ENCODE assay signal across 14 cellular contexts in genomic region chr16:75919664-75920063, GRCh38.
"Had no signal": no experiment of that assay in that cellular context is flagged by ENCODE, and none has a peak within 500 bp of the region (broad histone marks: within the 10 kb centered on the region; RNA-seq: fewer than 3 reads in every experiment).

No MANE protein-coding gene starts in this region.

- DNase-seq: activated CD4-positive, alpha-beta T cell treated with anti-CD3 and anti-CD28 coated beads for 48 hours; activated CD8-positive, alpha-beta T cell treated with anti-CD3 and anti-CD28 coated beads, Interleukin-2, amount 10 ng/mL, durations not matched to agents 7 days and 5 days; activated naive CD4-positive, alpha-beta T cell treated with anti-CD3 and anti-CD28 coated beads for 36 hours; brain microvascular endothelial cell; hippocampal formation; kidney glomerular epithelial cell; naive thymus-derived CD8-positive, alpha-beta T cell; right lobe of liver; spleen; stimulated activated CD4-positive, alpha-beta T cell treated with anti-CD3 and anti-CD28 coated beads, Interleukin-1b, Interleukin-23, amount 100 ng/mL, for 48 hours; stimulated activated naive B cell treated with anti-CD40 and anti-IgM and Interleukin-4, amounts not matched to agents 10 μg/mL and 1 μg/mL and 100 μg/mL, for 72 hours; T-helper 1 cell had no signal

- H3K4me3 ChIP-seq: right lobe of liver, spleen had no signal

- ATAC-seq: activated CD8-positive, alpha-beta T cell treated with anti-CD3 and anti-CD28 coated beads, Interleukin-2, amount 10 ng/mL, durations not matched to agents 7 days and 5 days; activated T-helper 17 cell treated with anti-CD3 and anti-CD28 coated beads, Interleukin-2, amount 50 U/mL, for 72 hours; naive thymus-derived CD8-positive, alpha-beta T cell; right lobe of liver; stimulated activated naive B cell treated with anti-CD40 and anti-IgM and Interleukin-4, amounts not matched to agents 10 μg/mL and 1 μg/mL and 100 μg/mL, for 72 hours; WTC11 had no signal
